29 cellular contexts compared by ENCODE assay signal in the genomic region with DNA sequence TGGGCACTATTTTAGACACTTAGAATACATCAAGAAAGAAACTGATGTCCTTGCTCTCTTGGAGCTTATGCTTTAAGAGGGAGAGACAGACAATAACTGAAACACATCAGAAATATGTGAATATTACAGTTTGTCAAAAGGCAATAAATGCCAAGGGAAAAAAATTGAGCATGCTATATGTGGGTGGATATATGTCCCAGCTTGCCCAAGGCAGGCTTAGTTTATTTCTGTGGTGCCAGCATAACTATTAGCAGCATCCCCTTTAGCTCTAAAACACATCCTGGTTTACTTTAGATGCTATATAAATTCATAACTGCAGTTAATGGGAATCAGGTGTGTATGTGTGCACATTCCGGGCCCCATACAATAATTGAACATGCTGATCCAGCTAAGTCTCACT.
"Had no signal": no experiment of that assay in that cellular context is flagged by ENCODE, and none has a peak within 500 bp of the region (broad histone marks: within the 10 kb centered on the region; RNA-seq: fewer than 3 reads in every experiment).

No MANE protein-coding gene starts in this region.

- H3K9me3 ChIP-seq: ovary, psoas muscle, right lobe of liver, stomach, thoracic aorta, thyroid gland, upper lobe of left lung, vagina had no signal

- H3K79me2 ChIP-seq: parathyroid adenoma had no signal

- H3K9ac ChIP-seq: parathyroid adenoma had no signal

- H2AFZ ChIP-seq: parathyroid adenoma had no signal

- H3K27me3 Mint-ChIP-seq: natural killer cell treated with Interleukin-12 subunit alpha and Interleukin-12 subunit beta and Interleukin-15 and Interleukin-18, amount 100 ng/mL, for 72 hours; stimulated activated naive B cell treated with anti-CD40 and anti-IgM and Interleukin-4, amounts not matched to agents 10 μg/mL and 1 μg/mL and 100 μg/mL, for 72 hours; stimulated activated naive CD8-positive, alpha-beta T cell treated with anti-CD3 and anti-CD28 coated beads, Interleukin-15, Interleukin-2, amounts not matched to agents 100 ng/mL and 50 ng/mL, for 24 hours had no signal

- H3K27me3 ChIP-seq: ovary, right lobe of liver, sigmoid colon, stomach, thyroid gland, tibial nerve, upper lobe of left lung, vagina had no signal

- H3K27ac ChIP-seq: ovary, parathyroid adenoma, psoas muscle, right lobe of liver, sigmoid colon, stomach, thoracic aorta, thyroid gland, tibial nerve, upper lobe of left lung, vagina had no signal

- H3K36me3 Mint-ChIP-seq: natural killer cell treated with Interleukin-12 subunit alpha and Interleukin-12 subunit beta and Interleukin-15 and Interleukin-18, amount 100 ng/mL, for 72 hours; stimulated activated effector memory CD8-positive, alpha-beta T cell treated with anti-CD3 and anti-CD28 coated beads, Interleukin-12 subunit alpha, Interleukin-12 subunit beta, amount 100 ng/mL, for 72 hours had no signal

- DNase-seq: nephron progenitor cell; occipital lobe; ovary; posterior cingulate gyrus; psoas muscle; right cardiac atrium; right lobe of liver; sigmoid colon; small intestine; stimulated activated CD4-positive, alpha-beta T cell treated with anti-CD3 and anti-CD28 coated beads, Interleukin-15, amount 100 ng/mL, for 24 hours; stimulated activated CD4-positive, alpha-beta T cell treated with anti-CD3 and anti-CD28 coated beads, Interleukin-2, amount 100 ng/mL, for 24 hours; stimulated activated CD4-positive, alpha-beta T cell treated with anti-CD3 and anti-CD28 coated beads, Interleukin-2, amount 100 ng/mL, for 48 hours; stimulated activated CD4-positive, alpha-beta T cell treated with anti-CD3 and anti-CD28 coated beads, Interleukin-4, amount 100 ng/mL, for 24 hours; stimulated activated naive B cell treated with anti-CD40 and anti-IgM and Interleukin-4, amounts not matched to agents 10 μg/mL and 1 μg/mL and 100 μg/mL, for 72 hours; stimulated activated naive CD4-positive, alpha-beta T cell treated with Interleukin-2 at 50 U/mL for 16 hours; stomach; thyroid gland; trophoblast cell; upper lobe of left lung had no signal

- H3K4me1 Mint-ChIP-seq: nephron progenitor cell; neural crest cell; stimulated activated effector memory CD8-positive, alpha-beta T cell treated with anti-CD3 and anti-CD28 coated beads, Interleukin-12 subunit alpha, Interleukin-12 subunit beta, amount 100 ng/mL, for 72 hours had no signal

- H3K4me3 Mint-ChIP-seq: natural killer cell treated with Interleukin-12 subunit alpha and Interleukin-12 subunit beta and Interleukin-15 and Interleukin-18, amount 100 ng/mL, for 72 hours; nephron progenitor cell; neural crest cell; stimulated activated effector memory CD8-positive, alpha-beta T cell treated with anti-CD3 and anti-CD28 coated beads, Interleukin-12 subunit alpha, Interleukin-12 subunit beta, amount 100 ng/mL, for 72 hours; stimulated activated naive B cell treated with anti-CD40 and anti-IgM and Interleukin-4, amounts not matched to agents 10 μg/mL and 1 μg/mL and 100 μg/mL, for 72 hours; stimulated activated naive CD8-positive, alpha-beta T cell treated with anti-CD3 and anti-CD28 coated beads, Interleukin-15, Interleukin-2, amounts not matched to agents 100 ng/mL and 50 ng/mL, for 24 hours had no signal

- FAIRE-seq: small intestine, urothelium cell line had no signal

- H3K36me3 ChIP-seq: ovary, right lobe of liver, sigmoid colon, stomach, thoracic aorta, thyroid gland, tibial nerve, upper lobe of left lung, vagina had no signal

- H3K4me3 ChIP-seq: ovary, psoas muscle, right lobe of liver, sigmoid colon, stomach, thoracic aorta, thyroid gland, tibial nerve, upper lobe of left lung, vagina had no signal

- ATAC-seq: natural killer cell treated with Interleukin-12 subunit alpha and Interleukin-12 subunit beta and Interleukin-15 and Interleukin-18, amount 100 ng/mL, for 72 hours; psoas muscle; right cardiac atrium; right lobe of liver; stimulated activated effector memory CD8-positive, alpha-beta T cell treated with anti-CD3 and anti-CD28 coated beads, Interleukin-12 subunit alpha, Interleukin-12 subunit beta, amount 100 ng/mL, for 72 hours; stimulated activated naive B cell treated with anti-CD40 and anti-IgM and Interleukin-4, amounts not matched to agents 10 μg/mL and 1 μg/mL and 100 μg/mL, for 72 hours had no signal

- H3K4me1 ChIP-seq: parathyroid adenoma, psoas muscle, right lobe of liver, sigmoid colon, stomach, thyroid gland, upper lobe of left lung, vagina had no signal

- H3K27ac Mint-ChIP-seq: natural killer cell treated with Interleukin-12 subunit alpha and Interleukin-12 subunit beta and Interleukin-15 and Interleukin-18, amount 100 ng/mL, for 72 hours; nephron progenitor cell; progenitor cell of endocrine pancreas; stimulated activated effector memory CD8-positive, alpha-beta T cell treated with anti-CD3 and anti-CD28 coated beads, Interleukin-12 subunit alpha, Interleukin-12 subunit beta, amount 100 ng/mL, for 72 hours; stimulated activated naive B cell treated with anti-CD40 and anti-IgM and Interleukin-4, amounts not matched to agents 10 μg/mL and 1 μg/mL and 100 μg/mL, for 72 hours; stimulated activated naive CD8-positive, alpha-beta T cell treated with anti-CD3 and anti-CD28 coated beads, Interleukin-15, Interleukin-2, amounts not matched to agents 100 ng/mL and 50 ng/mL, for 24 hours had no signal
